27 cellular contexts compared by ENCODE assay signal in the genomic region with DNA sequence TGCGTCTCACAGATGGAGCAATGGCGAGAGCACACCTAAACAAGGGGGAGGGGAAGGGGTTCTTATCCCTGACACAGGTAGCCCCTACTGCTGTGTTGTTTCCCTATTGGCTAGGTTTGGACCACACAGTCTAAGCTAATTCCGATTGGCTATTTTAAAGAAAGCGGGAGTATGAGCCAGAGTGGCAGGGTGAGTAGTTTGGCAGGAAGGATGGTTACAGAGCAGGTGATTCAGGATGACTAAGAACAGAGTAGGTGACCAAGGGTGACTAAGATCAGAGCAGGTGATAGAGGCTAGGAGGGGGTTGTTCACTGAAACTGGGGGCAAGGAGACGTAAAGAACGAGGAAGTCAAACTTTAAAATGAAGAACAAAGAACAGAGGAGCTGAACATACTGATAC.
"Had no signal": no experiment of that assay in that cellular context is flagged by ENCODE, and none has a peak within 500 bp of the region (broad histone marks: within the 10 kb centered on the region; RNA-seq: fewer than 3 reads in every experiment).

No MANE protein-coding gene starts in this region.

- DNase-seq: activated CD4-positive, alpha-beta memory T cell treated with anti-CD3 and anti-CD28 coated beads for 36 hours; activated CD4-positive, alpha-beta T cell treated with anti-CD3 and anti-CD28 coated beads, Interleukin-2, amount 10 ng/mL, durations not matched to agents 7 days and 5 days; activated CD4-positive, CD25-positive, alpha-beta regulatory T cell; activated CD8-positive, alpha-beta memory T cell treated with anti-CD3 and anti-CD28 coated beads for 24 hours; activated gamma-delta T cell; activated naive CD4-positive, alpha-beta T cell treated with anti-CD3 and anti-CD28 coated beads, Interleukin-2, amount 10 ng/mL, durations not matched to agents 7 days and 5 days; activated naive CD8-positive, alpha-beta T cell treated with anti-CD3 and anti-CD28 coated beads for 36 hours; activated T-cell treated with anti-CD3 and anti-CD28 coated beads, Interleukin-2, amount 50 U/mL, for 4 hours; brain microvascular endothelial cell; KG1; NCI-H1092; NCI-H1417; NCI-H1930; NCI-H2107; NCI-H2171 treated with DMSO at 0.1 percent for 48 hours; NCI-H345; NCI-H510A; NCI-H526 treated with DMSO at 0.1 percent for 48 hours; NCI-H82; OCI-M1; SHP77 treated with DMSO at 0.1 percent for 48 hours; T-helper 17 cell; T-helper 9 cell had no signal

- H3K36me3 Mint-ChIP-seq: activated CD4-positive, alpha-beta memory T cell treated with anti-CD3 and anti-CD28 coated beads for 36 hours; activated naive CD4-positive, alpha-beta T cell treated with anti-CD3 and anti-CD28 coated beads, Interleukin-2, amount 10 ng/mL, durations not matched to agents 7 days and 5 days; activated naive CD8-positive, alpha-beta T cell treated with anti-CD3 and anti-CD28 coated beads for 36 hours had no signal

- H3K4me3 ChIP-seq: cardiac muscle cell had no signal

- H3K27me3 Mint-ChIP-seq: activated CD4-positive, alpha-beta memory T cell treated with anti-CD3 and anti-CD28 coated beads for 36 hours; activated CD4-positive, alpha-beta T cell treated with anti-CD3 and anti-CD28 coated beads, Interleukin-2, amount 10 ng/mL, durations not matched to agents 7 days and 5 days; activated naive CD4-positive, alpha-beta T cell treated with anti-CD3 and anti-CD28 coated beads, Interleukin-2, amount 10 ng/mL, durations not matched to agents 7 days and 5 days; activated naive CD8-positive, alpha-beta T cell treated with anti-CD3 and anti-CD28 coated beads for 36 hours; IgD-negative memory B cell; T-helper 17 cell had no signal

- H3K9me3 Mint-ChIP-seq: activated CD4-positive, alpha-beta memory T cell treated with anti-CD3 and anti-CD28 coated beads for 36 hours; activated T-cell treated with anti-CD3 and anti-CD28 coated beads, Interleukin-2, amount 50 U/mL, for 4 hours had no signal

- H3K27me3 ChIP-seq: brain microvascular endothelial cell, cardiac muscle cell had no signal

- H3K27ac Mint-ChIP-seq: activated CD4-positive, alpha-beta memory T cell treated with anti-CD3 and anti-CD28 coated beads for 36 hours; activated CD4-positive, alpha-beta T cell treated with anti-CD3 and anti-CD28 coated beads, Interleukin-2, amount 10 ng/mL, durations not matched to agents 7 days and 5 days; activated naive CD4-positive, alpha-beta T cell treated with anti-CD3 and anti-CD28 coated beads, Interleukin-2, amount 10 ng/mL, durations not matched to agents 7 days and 5 days; activated naive CD8-positive, alpha-beta T cell treated with anti-CD3 and anti-CD28 coated beads for 36 hours; IgD-negative memory B cell; T-helper 17 cell had no signal

- ATAC-seq: activated T-cell treated with anti-CD3 and anti-CD28 coated beads, Interleukin-2, amount 50 U/mL, for 4 hours; T-helper 17 cell had no signal

- H3K4me3 Mint-ChIP-seq: activated CD4-positive, alpha-beta memory T cell treated with anti-CD3 and anti-CD28 coated beads for 36 hours; activated CD4-positive, alpha-beta T cell treated with anti-CD3 and anti-CD28 coated beads, Interleukin-2, amount 10 ng/mL, durations not matched to agents 7 days and 5 days; activated naive CD4-positive, alpha-beta T cell treated with anti-CD3 and anti-CD28 coated beads, Interleukin-2, amount 10 ng/mL, durations not matched to agents 7 days and 5 days; activated naive CD8-positive, alpha-beta T cell treated with anti-CD3 and anti-CD28 coated beads for 36 hours; activated T-cell treated with anti-CD3 and anti-CD28 coated beads, Interleukin-2, amount 50 U/mL, for 4 hours; IgD-negative memory B cell; T-helper 17 cell had no signal

- FAIRE-seq: RCC 7860 had no signal

- H3K4me1 Mint-ChIP-seq: activated CD4-positive, alpha-beta T cell treated with anti-CD3 and anti-CD28 coated beads, Interleukin-2, amount 10 ng/mL, durations not matched to agents 7 days and 5 days; activated naive CD4-positive, alpha-beta T cell treated with anti-CD3 and anti-CD28 coated beads, Interleukin-2, amount 10 ng/mL, durations not matched to agents 7 days and 5 days; activated naive CD8-positive, alpha-beta T cell treated with anti-CD3 and anti-CD28 coated beads for 36 hours; T-helper 17 cell had no signal

- H3K27ac ChIP-seq: brain microvascular endothelial cell, cardiac muscle cell, VCaP had no signal

- H3K36me3 ChIP-seq: brain microvascular endothelial cell, cardiac muscle cell had no signal
